ENCODE assay signal across 12 cellular contexts in the genomic region with DNA sequence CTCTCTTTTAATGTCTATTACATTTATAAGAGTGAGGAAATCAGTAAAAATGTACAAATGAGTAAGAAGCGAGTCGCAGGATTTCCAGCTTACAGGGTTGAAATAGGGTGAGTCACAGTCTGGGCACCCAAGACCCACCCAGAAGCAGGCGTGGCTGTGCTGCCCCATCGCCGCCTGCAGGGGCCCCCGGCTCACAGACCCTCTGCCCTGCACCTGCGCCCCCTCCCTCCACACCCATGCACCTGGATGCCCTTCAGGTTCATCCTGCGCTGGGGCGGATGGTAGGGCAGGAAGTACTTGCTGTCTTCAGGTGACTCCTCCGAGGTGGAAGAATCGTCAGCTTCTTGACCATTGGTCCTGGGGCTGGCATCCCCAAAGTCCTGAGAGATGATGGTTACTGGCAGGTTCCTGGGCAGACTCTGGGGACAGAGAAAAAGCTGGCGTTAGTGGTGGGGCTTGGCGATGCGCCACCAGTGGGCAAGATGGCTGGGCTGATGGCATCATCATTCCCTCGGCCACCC.
DNase-seq lines count a peak whose midpoint lies in the region; ATAC-seq and TF ChIP-seq lines count a peak whose summit lies in the region.
"Had no signal": no experiment of that assay in that cellular context is flagged by ENCODE, and none has a peak within 500 bp of the region (broad histone marks: within the 10 kb centered on the region; RNA-seq: fewer than 3 reads in every experiment).

No MANE protein-coding gene starts in this region.

- H3K27me3 ChIP-seq in HCT116 (ENCODE audit: insufficient read depth, low read length) (peaks cover 2% of the 10 kb centered on the region; the same call in 1 of the 2 replicates), adipocyte (replicated peaks; ENCODE audit: control insufficient read depth, insufficient read depth, low read length) (peaks cover 34% of the 10 kb centered on the region), esophagus squamous epithelium (peaks cover 0 to 77% (median 0%) of the 10 kb centered on the region in 4 donors)

- 20 to 65% methylated on average over 1 to 9 of the region's 15 CpGs for WGBS in esophagus squamous epithelium, 2 donors

- H2AFZ ChIP-seq in HCT116 (ENCODE audit: low read depth, low read length, poor library complexity, severe bottlenecking): no peak overlapping the region

- H3K9me3 ChIP-seq in HCT116 (ENCODE audit: control insufficient read depth in 1 of 2, insufficient read depth in 1 of 2, low read depth in 1 of 2, low read length in 2 of 2) (no peaks in the 10 kb centered on the region), adipocyte (ENCODE audit: control insufficient read depth, low read length) (no peaks in the 10 kb centered on the region), esophagus squamous epithelium (no peaks in the 10 kb centered on the region)

- H3K9me2 ChIP-seq in HCT116 (ENCODE audit: insufficient read depth): no peaks in the 10 kb centered on the region

- TF ChIP-seq CTCF in AG04449 (IDR thresholded peaks at IDR 0.05; ENCODE audit: insufficient read depth, low read length, missing control alignments) (no peak), HCT116 (IDR thresholded peaks at IDR 0.05 in 2 of 3, conservative IDR thresholded peaks at IDR 0.05 in 1 of 3; ENCODE audit: borderline replicate concordance in 1 of 3, insufficient read depth in 1 of 3, low read depth in 2 of 3, low read length in 2 of 3) (peak in 1 of 3 experiments; percentile 29; a peak in 1 of 6 replicates), esophagus squamous epithelium (IDR thresholded peaks at IDR 0.05) (peak in 1 of 6 experiments; percentile 32)

- DNase-seq in AG04449 (ENCODE audit: low read depth, low spot score): peak; percentile 62
- DNase-seq in HCT116 (ENCODE audit: low read depth, low spot score): peak; percentile 8
- peak; percentile 47 for DNase-seq in adipocyte (ENCODE audit: low read depth)
- peak; percentile 65 for DNase-seq in mesenteric fat pad (ENCODE audit: low spot score)
- no peak for DNase-seq in esophagus squamous epithelium (lab: John Stamatoyannopoulos, UW)
- DNase-seq in NCI-H524 treated with DMSO at 0.1 percent for 48 hours (lab: John Stamatoyannopoulos, UW): no peak
- DNase-seq: foreskin melanocyte, NCI-H1436 treated with DMSO at 0.1 percent for 48 hours had no signal

- H3K9ac ChIP-seq in HCT116 (ENCODE audit: low read length) (no peak overlapping the region), adipocyte (ENCODE audit: low read length) (no peak overlapping the region)

- RAD21 ChIA-PET in HCT116 (lab: Charles Lee; ENCODE audit: low non-redundant PET in 1 of 2, low total read pairs in 2 of 2, uncharacterized antibody in 2 of 2, unreplicated experiment in 2 of 2): no interaction called here

- CTCF ChIA-PET in AG04449 (lab: Yijun Ruan, JAX) (interaction anchor here (1.3 to 1.9 kb wide), 3 partner anchors 12 to 1697 kb away, joined by 3 to 5 read pairs (median 4); no protein-coding TSS in a partner anchor), HCT116 (lab: Charles Lee) (no interaction called here)

- intact Hi-C loops in HCT116 (cut with micrococcal nuclease): no loop called here
- intact Hi-C loops in esophagus squamous epithelium (cut with DNase I): no loop called here

- TF ChIP-seq RAD21 in HCT116 (IDR thresholded peaks at IDR 0.05; ENCODE audit: low read depth): no peak

- POLR2A ChIA-PET in AG04449 (lab: Yijun Ruan, JAX): no interaction called here
- POLR2A ChIA-PET in HCT116 (lab: Charles Lee): no interaction called here

- H3K4me2 ChIP-seq in HCT116 (ENCODE audit: low read length): peak overlapping the region; percentile 49

- peaks cover 4 to 10% of the 10 kb centered on the region in 2 experiments; a peak in 3 of 4 replicates for H3K4me1 ChIP-seq in HCT116 (ENCODE audit: control insufficient read depth in 1 of 2, insufficient read depth in 2 of 2, low read length in 2 of 2)
- H3K4me1 ChIP-seq in adipocyte (ENCODE audit: control insufficient read depth, insufficient read depth, low read length): no peaks in the 10 kb centered on the region
- H3K4me1 ChIP-seq in esophagus squamous epithelium: no peaks in the 10 kb centered on the region

- BruUV-seq in HCT116 (replicated peaks; lab: Mats Ljungman, UMichigan): no TSS peak

- H3K36me3 ChIP-seq in HCT116 (ENCODE audit: control insufficient read depth in 1 of 2, insufficient read depth in 2 of 2, low read length in 2 of 2) (no peaks in the 10 kb centered on the region), adipocyte (ENCODE audit: control insufficient read depth, insufficient read depth, low read length, severe bottlenecking) (no peaks in the 10 kb centered on the region), esophagus squamous epithelium (no peaks in the 10 kb centered on the region)

- H3K79me2 ChIP-seq in HCT116 (ENCODE audit: insufficient read depth, low read length): no peaks in the 10 kb centered on the region

- peak; percentile 69 for ATAC-seq in HCT116
- ATAC-seq in GM19463 (IDR thresholded peaks at IDR 0.05; ENCODE audit: unreplicated experiment): no peak
- no peak for ATAC-seq in HG02981 (IDR thresholded peaks at IDR 0.05; ENCODE audit: unreplicated experiment)

- no peak overlapping the region for H3K4me3 ChIP-seq in AG04449 (ENCODE audit: low read depth, low read length)
- no peak overlapping the region for H3K4me3 ChIP-seq in HCT116 (replicated peaks in 1 of 2; ENCODE audit: low read depth in 1 of 2, low read length in 2 of 2)
- no peak overlapping the region for H3K4me3 ChIP-seq in adipocyte (ENCODE audit: low read length)
- no peak overlapping the region for H3K4me3 ChIP-seq in esophagus squamous epithelium
- H3K4me3 ChIP-seq: skin epidermis had no signal

- no peaks in the 10 kb centered on the region for H4K20me1 ChIP-seq in HCT116 (ENCODE audit: insufficient read depth)

- no peak for TF ChIP-seq POLR2A in HCT116 (IDR thresholded peaks at IDR 0.05; ENCODE audit: borderline replicate concordance, extremely low read depth, insufficient read depth, insufficient read length)
- TF ChIP-seq POLR2A in esophagus squamous epithelium (IDR thresholded peaks at IDR 0.05): no peak

- H3K27ac ChIP-seq in HCT116 (ENCODE audit: low read depth, low read length) (no peak overlapping the region), esophagus squamous epithelium (no peak overlapping the region)
- H3K27ac ChIP-seq: skin epidermis, VCaP had no signal

TF ChIP-seq in HCT116, 20 proteins besides CTCF, POLR2A, EP300 and RAD21:
- TF ChIP-seq FOSL1 (IDR thresholded peaks at IDR 0.05; ENCODE audit: low read depth) (peak; percentile 41), ZFX (IDR thresholded peaks at IDR 0.05) (no peak)

Comparison
In these comparisons a context has a peak if more than half of its experiments do, and no peak if none do; other contexts are left out.
1. DNase-seq: peak in AG04449 (single experiment), HCT116 (single experiment), adipocyte (single experiment) and mesenteric fat pad (single experiment); none in esophagus squamous epithelium (single experiment) and NCI-H524 treated with DMSO at 0.1 percent for 48 hours (single experiment).